31 cellular contexts compared by ENCODE assay signal in the genomic region with DNA sequence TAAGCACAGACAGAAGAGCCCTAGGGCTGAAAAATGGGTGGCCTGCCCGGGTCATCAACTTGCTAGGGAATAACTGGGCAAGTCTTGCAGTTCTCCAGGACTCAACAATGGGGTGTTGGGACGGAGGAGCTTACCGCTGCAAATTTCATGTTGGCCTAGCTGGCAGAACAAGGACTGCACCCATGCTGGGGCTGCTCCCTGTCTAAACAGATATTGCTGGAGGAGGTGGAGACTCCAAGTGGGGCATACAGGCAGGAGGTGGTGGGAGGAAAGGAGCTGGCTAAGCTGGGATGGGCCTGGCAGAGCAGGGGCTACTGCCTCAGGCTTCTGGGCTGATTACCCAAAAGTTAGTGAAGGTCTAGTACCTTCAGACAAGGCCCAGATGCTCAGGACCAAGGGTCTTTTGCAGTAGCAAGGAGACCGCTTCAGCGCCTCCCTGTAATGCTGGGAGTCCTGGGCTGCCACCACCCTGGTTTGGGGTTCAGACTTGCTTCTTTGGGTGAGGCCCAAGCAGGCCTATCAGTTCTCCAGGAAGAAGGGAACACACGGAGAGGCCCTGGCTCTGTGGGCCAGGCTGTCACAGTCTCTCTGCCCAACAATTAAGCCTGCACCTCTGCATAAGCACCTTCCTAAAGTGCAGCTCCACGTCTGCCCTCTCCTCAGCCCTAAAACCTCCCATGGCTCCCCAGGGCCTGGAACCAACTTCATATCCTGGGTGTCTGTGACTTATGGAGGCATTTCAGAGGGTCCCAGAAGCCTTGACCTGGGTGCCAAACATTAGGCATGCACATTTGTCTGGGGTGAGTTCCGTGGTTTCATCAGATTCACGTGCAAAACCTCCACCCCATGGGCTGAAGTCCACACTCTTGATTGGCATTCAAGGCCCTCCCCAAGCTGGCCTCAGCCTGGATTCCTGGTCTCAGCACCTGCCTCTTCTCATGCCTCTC. TPM values are rescaled to one million over a fixed set of nuclear protein-coding genes. Genes with fewer than 3 reads are reported as not detected.
"Had no signal": no experiment of that assay in that cellular context is flagged by ENCODE, and none has a peak within 500 bp of the region (broad histone marks: within the 10 kb centered on the region; RNA-seq: fewer than 3 reads in every experiment).

No MANE protein-coding gene starts in this region.

- H3K36me3 ChIP-seq: esophagus squamous epithelium, heart right ventricle, left ventricle myocardium inferior, stomach, suprapubic skin, tibial artery had no signal

- H3K27me3 ChIP-seq: tibial artery had no signal

- DNase-seq: activated CD4-positive, alpha-beta T cell treated with anti-CD3 and anti-CD28 coated beads for 48 hours; activated CD4-positive, alpha-beta T cell treated with anti-CD3 and anti-CD28 coated beads, Interleukin-2, amount 50 U/mL, for 48 hours; activated CD8-positive, alpha-beta memory T cell treated with anti-CD3 and anti-CD28 coated beads for 24 hours; activated gamma-delta T cell treated with Interleukin-2 at 50 U/mL for 16 hours; activated naive CD8-positive, alpha-beta T cell treated with anti-CD3 and anti-CD28 coated beads, Interleukin-2, amount 50 U/mL, for 24 hours; amygdala; esophagus squamous epithelium; foreskin melanocyte; heart right ventricle; left ventricle myocardium inferior; naive thymus-derived CD4-positive, alpha-beta T cell; posterior cingulate gyrus; small intestine; stimulated activated CD4-positive, alpha-beta T cell treated with anti-CD3 and anti-CD28 coated beads, Interleukin-2, amount 100 ng/mL, for 24 hours; stimulated activated naive B cell treated with anti-CD40 and anti-IgM and Interleukin-4, amounts not matched to agents 10 μg/mL and 1 μg/mL and 100 μg/mL, for 72 hours; stomach; SW 1271; T-helper 9 cell; tibial artery had no signal

- H3K4me3 Mint-ChIP-seq: activated naive CD4-positive, alpha-beta T cell treated with anti-CD3 and anti-CD28 coated beads, Interleukin-2, amount 50 U/mL, for 24 hours; activated naive CD8-positive, alpha-beta T cell treated with anti-CD3 and anti-CD28 coated beads, Interleukin-2, amount 50 U/mL, for 24 hours; central memory CD8-positive, alpha-beta T cell; dendritic cell treated with granulocyte-macrophage colony-stimulating factor and Interleukin-4, amounts not matched to agents 40 ng/mL and 50 ng/mL, for 4 days; naive thymus-derived CD4-positive, alpha-beta T cell; neural crest cell; stimulated activated naive B cell treated with anti-CD40 and anti-IgM and Interleukin-4, amounts not matched to agents 10 μg/mL and 1 μg/mL and 100 μg/mL, for 72 hours; T-helper 1 cell treated with Interleukin-12 subunit alpha and Interleukin-12 subunit beta and Interleukin-4 antibody, amounts not matched to agents 30 μg/mL and 1 μg/mL, for 36 hours had no signal

- H3K27ac Mint-ChIP-seq: activated naive CD4-positive, alpha-beta T cell treated with anti-CD3 and anti-CD28 coated beads, Interleukin-2, amount 50 U/mL, for 24 hours; activated naive CD8-positive, alpha-beta T cell treated with anti-CD3 and anti-CD28 coated beads, Interleukin-2, amount 50 U/mL, for 24 hours; dendritic cell treated with granulocyte-macrophage colony-stimulating factor and Interleukin-4, amounts not matched to agents 40 ng/mL and 50 ng/mL, for 4 days; stimulated activated naive B cell treated with anti-CD40 and anti-IgM and Interleukin-4, amounts not matched to agents 10 μg/mL and 1 μg/mL and 100 μg/mL, for 72 hours; T-helper 1 cell treated with Interleukin-12 subunit alpha and Interleukin-12 subunit beta and Interleukin-4 antibody, amounts not matched to agents 30 μg/mL and 1 μg/mL, for 36 hours had no signal

- H3K4me3 ChIP-seq: esophagus squamous epithelium, heart right ventricle, left ventricle myocardium inferior, stomach, suprapubic skin, tibial artery had no signal

- H3K27ac ChIP-seq: esophagus squamous epithelium, heart right ventricle, left ventricle myocardium inferior, stomach, suprapubic skin, tibial artery, VCaP had no signal

- ATAC-seq: activated CD4-positive, CD25-positive, alpha-beta regulatory T cell treated with anti-CD3 and anti-CD28 coated beads, Interleukin-2, amount 50 U/mL, for 24 hours; activated naive CD8-positive, alpha-beta T cell treated with anti-CD3 and anti-CD28 coated beads, Interleukin-2, amount 50 U/mL, for 24 hours; naive thymus-derived CD4-positive, alpha-beta T cell; sciatic nerve; stimulated activated naive B cell treated with anti-CD40 and anti-IgM and Interleukin-4, amounts not matched to agents 10 μg/mL and 1 μg/mL and 100 μg/mL, for 72 hours had no signal

- H3K9me3 Mint-ChIP-seq: neural crest cell; T-helper 1 cell treated with Interleukin-12 subunit alpha and Interleukin-12 subunit beta and Interleukin-4 antibody, amounts not matched to agents 30 μg/mL and 1 μg/mL, for 36 hours had no signal

- H3K4me1 ChIP-seq: esophagus squamous epithelium, suprapubic skin had no signal

- H3K36me3 Mint-ChIP-seq: activated naive CD4-positive, alpha-beta T cell treated with anti-CD3 and anti-CD28 coated beads, Interleukin-2, amount 50 U/mL, for 24 hours; stimulated activated naive B cell treated with anti-CD40 and anti-IgM and Interleukin-4, amounts not matched to agents 10 μg/mL and 1 μg/mL and 100 μg/mL, for 72 hours had no signal

- H3K4me1 Mint-ChIP-seq: activated naive CD4-positive, alpha-beta T cell treated with anti-CD3 and anti-CD28 coated beads, Interleukin-2, amount 50 U/mL, for 24 hours; activated naive CD8-positive, alpha-beta T cell treated with anti-CD3 and anti-CD28 coated beads, Interleukin-2, amount 50 U/mL, for 24 hours; central memory CD8-positive, alpha-beta T cell; stimulated activated naive B cell treated with anti-CD40 and anti-IgM and Interleukin-4, amounts not matched to agents 10 μg/mL and 1 μg/mL and 100 μg/mL, for 72 hours had no signal

RNA-seq across cellular contexts. Expression of gene KIF12, which starts 24.2 kb away (rescaled TPM):
- total RNA-seq: left ventricle myocardium inferior; lung microvascular endothelial cell; naive thymus-derived CD4-positive, alpha-beta T cell; neural crest cell had no signal
- polyA plus RNA-seq: heart right ventricle; naive thymus-derived CD4-positive, alpha-beta T cell had no signal

RNA-seq across cellular contexts. Expression of gene COL27A1, which starts 32.0 kb away (rescaled TPM):
- polyA plus RNA-seq: naive thymus-derived CD4-positive, alpha-beta T cell had no signal

RNA-seq across cellular contexts. Expression of gene AMBP, which starts 45.2 kb away (rescaled TPM):
- total RNA-seq: glomerular endothelial cell; heart right ventricle; left ventricle myocardium inferior; lung microvascular endothelial cell; naive thymus-derived CD4-positive, alpha-beta T cell; omental fat pad; sciatic nerve had no signal
- polyA plus RNA-seq: naive thymus-derived CD4-positive, alpha-beta T cell had no signal
